1 cellular context compared by ENCODE assay signal in genomic region chr17:64118452-64118979, GRCh38.
TF ChIP-seq lines count a peak whose summit lies in the region.

No MANE protein-coding gene starts in this region.

TF ChIP-seq in K562, 482 proteins besides CTCF, POLR2A, EP300 and RAD21 (continued from another document):
- peak in 1 of 2 experiments; percentile 25 for TF ChIP-seq E2F6 (IDR thresholded peaks at IDR 0.05; ENCODE audit: borderline replicate concordance in 1 of 2, extremely low read depth in 1 of 2, insufficient read depth in 1 of 2, insufficient read length in 1 of 2, low read depth in 1 of 2, low read length in 1 of 2, poor library complexity in 1 of 2, severe bottlenecking in 1 of 2)
- TF ChIP-seq NFIC (IDR thresholded peaks at IDR 0.05) = peak; percentile 23
- peak; percentile 85 for TF ChIP-seq L3MBTL2 (IDR thresholded peaks at IDR 0.05)
- TF ChIP-seq MED1 (CRISPR knock-in tag; IDR thresholded peaks at IDR 0.05; ENCODE audit: borderline replicate concordance) = no peak
- TF ChIP-seq ARID1B (IDR thresholded peaks at IDR 0.05) = peak; percentile 71
- TF ChIP-seq CBX8 (IDR thresholded peaks at IDR 0.05; ENCODE audit: borderline replicate concordance, extremely low read depth, low read depth, low read length, poor library complexity, severe bottlenecking) = no peak
- TF ChIP-seq ZNF384 (IDR thresholded peaks at IDR 0.05; ENCODE audit: low read depth, low read length) = no peak
